ENCODE assay signal across 12 cellular contexts in the genomic region with DNA sequence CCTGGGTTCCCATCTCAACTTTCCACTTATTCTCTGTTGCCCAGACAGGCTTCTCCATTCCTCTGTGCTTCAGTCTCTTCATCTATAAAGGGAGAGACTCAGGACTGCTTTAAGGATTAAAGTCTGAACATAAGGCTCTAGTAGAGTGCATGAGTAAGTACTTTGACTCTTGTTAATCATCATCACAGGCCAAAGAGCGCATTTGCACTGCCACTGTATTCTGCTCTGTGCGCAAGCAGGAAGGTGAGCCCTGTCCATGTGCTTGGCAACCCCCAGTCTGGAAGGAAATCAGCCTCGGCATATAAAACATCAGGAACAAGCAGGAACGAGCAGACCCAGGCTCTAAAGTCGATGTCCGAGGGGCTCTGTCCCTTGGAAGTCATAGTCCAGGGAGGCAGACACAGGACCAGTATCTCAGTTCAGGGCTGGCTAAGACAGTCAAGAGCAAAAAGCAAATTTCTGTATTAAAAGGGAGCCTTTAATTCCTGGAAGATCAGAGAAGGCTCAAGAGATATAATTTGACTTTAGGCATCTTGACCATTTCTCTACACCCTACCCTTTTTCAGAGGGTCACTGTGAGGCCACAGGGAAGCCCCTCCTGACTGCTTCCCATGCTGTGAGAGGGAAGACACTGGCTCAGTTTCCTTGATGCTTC.
"Had no signal": no experiment of that assay in that cellular context is flagged by ENCODE, and none has a peak within 500 bp of the region (broad histone marks: within the 10 kb centered on the region; RNA-seq: fewer than 3 reads in every experiment).

No MANE protein-coding gene starts in this region.

- H3K27ac ChIP-seq: ascending aorta, foreskin keratinocyte, lower lobe of right lung, ovary, thyroid gland had no signal

- ATAC-seq: activated CD4-positive, CD25-positive, alpha-beta regulatory T cell treated with anti-CD3 and anti-CD28 coated beads, Interleukin-2, amount 50 U/mL, for 24 hours; activated T-cell treated with anti-CD3 and anti-CD28 coated beads, Interleukin-2, amount 50 U/mL, for 4 hours; foreskin keratinocyte; lower lobe of right lung had no signal

- H3K27me3 ChIP-seq: ascending aorta, foreskin keratinocyte, ovary, thyroid gland had no signal

- H3K9me3 Mint-ChIP-seq: activated T-cell treated with anti-CD3 and anti-CD28 coated beads, Interleukin-2, amount 50 U/mL, for 4 hours; neural crest cell had no signal

- H3K4me1 Mint-ChIP-seq: neural crest cell had no signal

- H3K4me3 Mint-ChIP-seq: activated T-cell treated with anti-CD3 and anti-CD28 coated beads, Interleukin-2, amount 50 U/mL, for 4 hours; neural crest cell had no signal

- H3K36me3 ChIP-seq: ascending aorta, lower lobe of right lung, ovary, thyroid gland had no signal

- H3K4me1 ChIP-seq: ascending aorta, lower lobe of right lung, thyroid gland had no signal

- DNase-seq: activated CD4-positive, alpha-beta T cell treated with anti-CD3 and anti-CD28 coated beads, Interleukin-2, amount 50 U/mL, for 48 hours; activated gamma-delta T cell treated with Interleukin-2 at 50 U/mL for 16 hours; activated T-cell treated with anti-CD3 and anti-CD28 coated beads, Interleukin-2, amount 50 U/mL, for 4 hours; lower lobe of right lung; ovary; SIG-M5; T-helper 2 cell; thyroid gland had no signal

- H3K4me3 ChIP-seq: ascending aorta, lower lobe of right lung, ovary, thyroid gland had no signal

- H3K9me3 ChIP-seq: ascending aorta, lower lobe of right lung, ovary, thyroid gland had no signal
